8 cellular contexts compared by ENCODE assay signal in genomic region chr3:169662215-169663070, GRCh38. TPM values are rescaled to one million over a fixed set of nuclear protein-coding genes. Genes with fewer than 3 reads are reported as not detected.
DNase-seq lines count a peak whose midpoint lies in the region; ATAC-seq and TF ChIP-seq lines count a peak whose summit lies in the region.

No MANE protein-coding gene starts in this region.

- H3K4me1 ChIP-seq in HUES6 (ENCODE audit: control insufficient read depth, insufficient read depth, low read length) (peaks cover 57% of the 10 kb centered on the region), Panc1 (ENCODE audit: control insufficient read depth, insufficient read depth, low read length) (peaks cover 11% of the 10 kb centered on the region), skeletal muscle satellite cell (ENCODE audit: control insufficient read depth, insufficient read depth, low read length) (peaks cover 8% of the 10 kb centered on the region)

- H3K36me3 ChIP-seq in HUES6 (ENCODE audit: control insufficient read depth, insufficient read depth, low read length) (no peaks in the 10 kb centered on the region), Panc1 (ENCODE audit: control insufficient read depth, insufficient read depth, low read length) (no peaks in the 10 kb centered on the region), skeletal muscle satellite cell (ENCODE audit: insufficient read depth, low read length) (no peaks in the 10 kb centered on the region)

- H3K4me1 Mint-ChIP-seq in MCF 10A (ENCODE audit: insufficient read depth, unreplicated experiment), result no peaks in the 10 kb centered on the region

- H3K27me3 ChIP-seq in HUES6 (ENCODE audit: control insufficient read depth, insufficient read depth, low read length) (peaks cover 83% of the 10 kb centered on the region), Panc1 (ENCODE audit: control insufficient read depth, insufficient read depth, low read length) (peaks cover 81% of the 10 kb centered on the region), skeletal muscle satellite cell (ENCODE audit: control insufficient read depth, insufficient read depth, low read length) (peaks cover 70% of the 10 kb centered on the region)

- peak; percentile 67 for ATAC-seq in GM21526 (IDR thresholded peaks at IDR 0.05; ENCODE audit: low FRiP score, unreplicated experiment)
- ATAC-seq in Panc1, result peak; percentile 81
- no peak for ATAC-seq in HG03378 (IDR thresholded peaks at IDR 0.05; ENCODE audit: unreplicated experiment)

- CTCF ChIA-PET in Panc1 (lab: Charles Lee) (interaction anchor here (0.6 kb wide), 2 partner anchors 141 to 623 kb away, joined by 3 to 4 read pairs; no protein-coding TSS in a partner anchor), MCF 10A (lab: Yijun Ruan, JAX) (interaction anchor here (0.6 to 1.8 kb wide), 21 partner anchors 8 to 710 kb away, joined by 3 to 12 read pairs (median 4); no protein-coding TSS in a partner anchor)

- no peaks in the 10 kb centered on the region for H3K9me3 Mint-ChIP-seq in MCF 10A (ENCODE audit: unreplicated experiment)

- in situ Hi-C loops in Panc1 (cut with HindIII; ENCODE audit: low pct_unique_long_range_greater_than_20kb, low sequenced_read_pairs), result no loop called here

- H3K27ac Mint-ChIP-seq in MCF 10A (ENCODE audit: low read depth, unreplicated experiment), result peak overlapping the region; percentile 57

- H3K27me3 Mint-ChIP-seq in MCF 10A (ENCODE audit: insufficient read depth, unreplicated experiment), result peaks cover 21% of the 10 kb centered on the region

- H3K9me3 ChIP-seq in HUES6 (ENCODE audit: control insufficient read depth, insufficient read depth, low read depth, low read length), result no peaks in the 10 kb centered on the region
- H3K9me3 ChIP-seq in Panc1 (ENCODE audit: control insufficient read depth, insufficient read depth, low read depth, low read length), result no peaks in the 10 kb centered on the region
- no peaks in the 10 kb centered on the region for H3K9me3 ChIP-seq in skeletal muscle satellite cell (replicated peaks; ENCODE audit: low read length)

- peak; percentile 30 for DNase-seq in DMS53 treated with DMSO at 0.1 percent for 48 hours (lab: John Stamatoyannopoulos, UW; ENCODE audit: unreplicated experiment)
- no peak for DNase-seq in Panc1 (ENCODE audit: low read depth, low spot score)
- DNase-seq in MCF 10A (ENCODE audit: unreplicated experiment), result peak; percentile 74
- DNase-seq in iPS-NIHi7 (ENCODE audit: extremely low spot score), result peak; percentile 80

- H3K9ac ChIP-seq in HUES6 (ENCODE audit: low read length) (peak overlapping the region; percentile 74), skeletal muscle satellite cell (ENCODE audit: low read depth, low read length) (peak overlapping the region; percentile 74)

- no peaks in the 10 kb centered on the region for H3K36me3 Mint-ChIP-seq in MCF 10A (ENCODE audit: insufficient read depth, unreplicated experiment)

- H3K4me2 ChIP-seq in skeletal muscle satellite cell (ENCODE audit: low read length), result peak overlapping the region; percentile 100

- POLR2A ChIA-PET in Panc1 (lab: Charles Lee) (no interaction called here), MCF 10A (lab: Yijun Ruan, JAX) (interaction anchor here (0.7 to 0.8 kb wide), 3 partner anchors 16 to 529 kb away, joined by 3 to 6 read pairs (median 4); no protein-coding TSS in a partner anchor)

- TF ChIP-seq CTCF in Panc1 (IDR thresholded peaks at IDR 0.05) (peak; percentile 84), MCF 10A (IDR thresholded peaks at IDR 0.05; ENCODE audit: unreplicated experiment) (peak; percentile 53)

- no peak overlapping the region for H3K27ac ChIP-seq in HUES6 (ENCODE audit: low read depth, low read length)
- no peak overlapping the region for H3K27ac ChIP-seq in Panc1 (ENCODE audit: low read length)

- intact Hi-C loops in Panc1 (cut with micrococcal nuclease; ENCODE audit: unreplicated experiment), result loop anchor here (5.0 to 10.0 kb wide), 2 partner anchors 795 to 1448 kb away; no protein-coding TSS in a partner anchor
- intact Hi-C loops in MCF 10A (cut with micrococcal nuclease), result loop anchor here (1.0 to 10.0 kb wide), 7 partner anchors 82 to 635 kb away; no protein-coding TSS in a partner anchor

- peak overlapping the region; percentile 88 for H3K4me3 Mint-ChIP-seq in MCF 10A (ENCODE audit: unreplicated experiment)

- BruUV-seq in Panc1 (replicated peaks; lab: Mats Ljungman, UMichigan) (no TSS peak), MCF 10A (replicated peaks; lab: Mats Ljungman, UMichigan) (no TSS peak)

- H3K4me3 ChIP-seq in HUES6 (ENCODE audit: low read depth, low read length) (peak overlapping the region; percentile 89), Panc1 (ENCODE audit: low read depth in 2 of 2, low read length in 2 of 2) (peak overlapping the region; percentile 37 to 61), skeletal muscle satellite cell (ENCODE audit: low read length) (peak overlapping the region; percentile 82)

RNA-seq across cellular contexts. Expression of gene MECOM, which starts 1.1 kb away (rescaled TPM):
- total RNA-seq in Panc1 (2021; ENCODE audit: unreplicated experiment) (0.21 TPM), MCF 10A (2022) (5.2 and 7.1 TPM in 2 replicates)
- polyA plus RNA-seq in Panc1 (2012; ENCODE audit: insufficient read length), result not detected
- 0.87 and 1.8 TPM in 2 replicates for total RNA-seq in skeletal muscle satellite cell (2012; rRNA removed)
